8 cellular contexts compared by ENCODE assay signal in the genomic region with DNA sequence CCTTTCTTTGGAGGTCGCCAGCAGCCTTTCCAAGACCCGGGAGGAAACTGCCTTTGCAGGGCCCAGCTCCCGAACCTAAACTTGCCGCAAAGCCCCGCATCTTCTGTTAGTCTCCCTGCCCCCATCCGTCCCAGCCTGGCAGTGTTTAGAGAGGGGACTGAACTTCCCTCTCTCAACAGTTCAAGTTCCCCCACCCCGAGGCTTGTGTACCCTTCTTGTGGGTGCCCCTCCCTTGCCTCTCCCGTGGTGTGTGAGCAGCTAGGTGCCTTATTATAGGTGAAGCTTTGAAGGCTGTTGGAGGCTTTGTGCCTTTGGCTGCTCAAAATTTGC. TPM values are rescaled to one million over a fixed set of nuclear protein-coding genes. Genes with fewer than 3 reads are reported as not detected.
A peak's percentile ranks its signal among the peaks of the same experiment; 100 is the strongest.
DNase-seq lines count a peak whose midpoint lies in the region; ATAC-seq and TF ChIP-seq lines count a peak whose summit lies in the region.

No MANE protein-coding gene starts in this region.

- no peaks in the 10 kb centered on the region for H3K9me3 Mint-ChIP-seq in natural killer cell treated with Interleukin-12 subunit alpha and Interleukin-12 subunit beta and Interleukin-15 and Interleukin-18, amount 100 ng/mL, for 72 hours

- H3K9me3 ChIP-seq in RWPE2 (ENCODE audit: severe bottlenecking), result no peaks in the 10 kb centered on the region

- H3K4me1 Mint-ChIP-seq in natural killer cell treated with Interleukin-12 subunit alpha and Interleukin-12 subunit beta and Interleukin-15 and Interleukin-18, amount 100 ng/mL, for 72 hours (ENCODE audit: low read depth in 2 of 2), result peaks cover 62 to 67% of the 10 kb centered on the region in 2 donors

- peak overlapping the region; percentile 81 to 100 for H3K27ac Mint-ChIP-seq in natural killer cell treated with Interleukin-12 subunit alpha and Interleukin-12 subunit beta and Interleukin-15 and Interleukin-18, amount 100 ng/mL, for 72 hours

- H3K27ac ChIP-seq in RWPE2 (ENCODE audit: poor library complexity, severe bottlenecking), result no peak overlapping the region
- H3K27ac ChIP-seq in dorsolateral prefrontal cortex, result peak overlapping the region in 23 of 59 donors; percentile 7 to 87 (median 65)

- H3K36me3 Mint-ChIP-seq in natural killer cell treated with Interleukin-12 subunit alpha and Interleukin-12 subunit beta and Interleukin-15 and Interleukin-18, amount 100 ng/mL, for 72 hours, result peaks cover 19% of the 10 kb centered on the region

- DNase-seq in RWPE2 (ENCODE audit: low spot score) (no peak), dorsolateral prefrontal cortex (no peak), NOMO-1 treated with dmso at 0.1 percent for 144 hours (lab: John Stamatoyannopoulos, UW; ENCODE audit: unreplicated experiment) (no peak)
- no peak for DNase-seq in natural killer cell treated with Interleukin-12 subunit alpha and Interleukin-12 subunit beta and Interleukin-15 and Interleukin-18, amount 100 ng/mL, for 72 hours (ENCODE audit: low spot score)

- no peaks in the 10 kb centered on the region for H3K27me3 Mint-ChIP-seq in natural killer cell treated with Interleukin-12 subunit alpha and Interleukin-12 subunit beta and Interleukin-15 and Interleukin-18, amount 100 ng/mL, for 72 hours

- intact Hi-C loops in dorsolateral prefrontal cortex (cut with DNase I), result loop anchor here in 1 of 2 donors (10.0 kb wide), 1 partner anchor 212 kb away; a partner anchor contains a TSS

- no peak for TF ChIP-seq CTCF in RWPE2 (IDR thresholded peaks at IDR 0.05; ENCODE audit: poor library complexity, severe bottlenecking)
- no peak for TF ChIP-seq CTCF in dorsolateral prefrontal cortex (IDR thresholded peaks at IDR 0.05 in 54 of 56, conservative IDR thresholded peaks at IDR 0.05 in 2 of 56; ENCODE audit: low read depth in 1 of 56, partially characterized antibody in 56 of 56)

- H3K4me1 ChIP-seq in RWPE2 (ENCODE audit: insufficient read depth, poor library complexity, severe bottlenecking), result no peaks in the 10 kb centered on the region

- H3K4me3 Mint-ChIP-seq in natural killer cell treated with Interleukin-12 subunit alpha and Interleukin-12 subunit beta and Interleukin-15 and Interleukin-18, amount 100 ng/mL, for 72 hours, result peak overlapping the region; percentile 95

- peak; percentile 2 for ATAC-seq in GM18907 (IDR thresholded peaks at IDR 0.05; ENCODE audit: unreplicated experiment)
- ATAC-seq in RWPE2 (ENCODE audit: low read depth), result no peak
- ATAC-seq in natural killer cell treated with Interleukin-12 subunit alpha and Interleukin-12 subunit beta and Interleukin-15 and Interleukin-18, amount 100 ng/mL, for 72 hours, result no peak
- ATAC-seq in HG03565 (IDR thresholded peaks at IDR 0.05; ENCODE audit: unreplicated experiment), result no peak
- ATAC-seq in GM18868 (IDR thresholded peaks at IDR 0.05; ENCODE audit: unreplicated experiment), result no peak
- no peak for ATAC-seq in GM19463 (IDR thresholded peaks at IDR 0.05; ENCODE audit: unreplicated experiment)

- H3K4me3 ChIP-seq in RWPE2 (ENCODE audit: severe bottlenecking) (peak overlapping the region; percentile 48), dorsolateral prefrontal cortex (peak overlapping the region; percentile 52 to 84 (median 73))

- H3K36me3 ChIP-seq in RWPE2 (ENCODE audit: low read depth), result no peaks in the 10 kb centered on the region

- no peaks in the 10 kb centered on the region for H3K27me3 ChIP-seq in RWPE2 (ENCODE audit: insufficient read depth, poor library complexity, severe bottlenecking)
- peaks cover 0 to 15% (median 0%) of the 10 kb centered on the region in 45 donors for H3K27me3 ChIP-seq in dorsolateral prefrontal cortex

RNA-seq across cellular contexts. Expression of a gene that starts 1.4 kb away (rescaled TPM):
- 10 to 100 TPM in 44 of 120 experiments, 1 to 10 TPM in 76; 3.1 to 35.3 (median 8.7) TPM for total RNA-seq in dorsolateral prefrontal cortex
- 1,000 to 10,000 TPM in 1 of 2 donors, 100 to 1,000 TPM in 1; 206 to 1,155 TPM for total RNA-seq in natural killer cell treated with Interleukin-12 subunit alpha and Interleukin-12 subunit beta and Interleukin-15 and Interleukin-18, amount 100 ng/mL, for 72 hours

Comparison
In these comparisons a context has a peak if more than half of its experiments do, and no peak if none do; other contexts are left out.
1. RNA of a gene that starts 1.4 kb away (total RNA-seq): 206 to 1,155 TPM in natural killer cell treated with Interleukin-12 subunit alpha and Interleukin-12 subunit beta and Interleukin-15 and Interleukin-18, amount 100 ng/mL, for 72 hours; 3.1 to 35.3 TPM in dorsolateral prefrontal cortex; every median in the first group is over 4 times any median in the second.